ENCODE assay signal across 20 cellular contexts in the genomic region with DNA sequence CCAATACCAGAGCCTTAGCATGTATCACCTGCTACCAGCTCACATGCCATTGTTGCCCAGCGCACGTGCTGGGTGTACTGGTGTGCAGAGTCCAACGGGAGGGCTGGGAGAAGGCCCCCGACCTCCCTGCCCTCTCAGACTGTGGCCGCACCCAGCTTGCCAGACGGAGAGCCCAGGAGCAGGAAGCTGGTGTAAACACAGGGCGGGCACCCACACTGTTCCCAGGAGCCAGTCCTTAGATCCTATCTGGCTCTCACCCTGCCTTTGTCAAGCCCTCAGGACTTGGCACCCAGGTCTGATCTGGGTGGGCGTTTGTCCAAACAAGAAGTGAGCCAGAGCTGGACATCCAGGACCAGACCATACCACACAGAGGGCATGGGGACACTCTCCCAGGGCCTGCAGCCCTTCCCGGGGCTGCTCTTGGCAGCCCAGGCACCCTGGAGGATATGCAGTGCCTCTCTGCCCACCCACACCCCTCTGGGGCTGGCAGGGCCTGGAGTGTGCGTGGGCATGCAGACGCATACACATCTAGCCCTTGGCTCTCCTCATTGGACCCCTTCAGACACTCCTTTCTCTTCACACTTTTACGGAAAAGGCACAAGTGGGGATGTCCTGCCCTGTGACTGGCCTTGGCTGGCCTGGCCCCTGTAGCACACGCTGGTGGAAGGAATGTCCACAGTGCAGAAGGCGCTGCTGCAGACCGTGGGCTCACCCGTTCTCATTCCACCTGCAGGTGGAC. TPM values are rescaled to one million over a fixed set of nuclear protein-coding genes. Genes with fewer than 3 reads are reported as not detected.
DNase-seq lines count a peak whose midpoint lies in the region; ATAC-seq, FAIRE-seq and TF ChIP-seq lines count a peak whose summit lies in the region.
"Had no signal": no experiment of that assay in that cellular context is flagged by ENCODE, and none has a peak within 500 bp of the region (broad histone marks: within the 10 kb centered on the region; RNA-seq: fewer than 3 reads in every experiment).

No MANE protein-coding gene starts in this region.

- H4K20me1 ChIP-seq in endothelial cell of umbilical vein (replicated peaks; ENCODE audit: control insufficient read depth, extremely low read depth, insufficient read depth, low read length): no peaks in the 10 kb centered on the region

- no peak for TF ChIP-seq POLR2A in endothelial cell of umbilical vein (IDR thresholded peaks at IDR 0.05; ENCODE audit: low read depth, low read length)

- FAIRE-seq in endothelial cell of umbilical vein (lab: Jason Lieb, UNC): no peak

- H3K27ac ChIP-seq in endothelial cell of umbilical vein (ENCODE audit: insufficient read depth, low read depth, low read length): no peak overlapping the region
- H3K27ac ChIP-seq: SJSA1 had no signal

- H2AFZ ChIP-seq in endothelial cell of umbilical vein (ENCODE audit: low read depth, low read length): peak overlapping the region; percentile 5

- H3K9ac ChIP-seq in endothelial cell of umbilical vein (replicated peaks; ENCODE audit: extremely low read depth, insufficient read depth, low read length): no peak overlapping the region

- H3K9me1 ChIP-seq in endothelial cell of umbilical vein (replicated peaks; ENCODE audit: control insufficient read depth, extremely low read depth, insufficient read depth, low read length): no peaks in the 10 kb centered on the region

- H3K27me3 Mint-ChIP-seq in stimulated activated memory B cell treated with anti-CD40 and anti-IgM and Interleukin-4, amounts not matched to agents 10 μg/mL and 1 μg/mL and 100 μg/mL, for 72 hours: peaks cover 22% of the 10 kb centered on the region

- peak; percentile 55 for ATAC-seq in stimulated activated memory B cell treated with anti-CD40 and anti-IgM and Interleukin-4, amounts not matched to agents 10 μg/mL and 1 μg/mL and 100 μg/mL, for 72 hours
- ATAC-seq in HG03196 (IDR thresholded peaks at IDR 0.05; ENCODE audit: unreplicated experiment): no peak
- ATAC-seq: activated naive CD4-positive, alpha-beta T cell treated with anti-CD3 and anti-CD28 coated beads, Interleukin-2, amount 50 U/mL, for 72 hours; HCT116; naive thymus-derived CD8-positive, alpha-beta T cell; PC-3 had no signal

- no TSS peak for BruUV-seq in endothelial cell of umbilical vein (replicated peaks; lab: Mats Ljungman, UMichigan)

- H3K36me3 Mint-ChIP-seq in stimulated activated memory B cell treated with anti-CD40 and anti-IgM and Interleukin-4, amounts not matched to agents 10 μg/mL and 1 μg/mL and 100 μg/mL, for 72 hours: no peaks in the 10 kb centered on the region
- H3K36me3 Mint-ChIP-seq: activated naive CD4-positive, alpha-beta T cell treated with anti-CD3 and anti-CD28 coated beads, Interleukin-2, amount 50 U/mL, for 72 hours; naive thymus-derived CD8-positive, alpha-beta T cell had no signal

- H3K9me3 Mint-ChIP-seq in stimulated activated memory B cell treated with anti-CD40 and anti-IgM and Interleukin-4, amounts not matched to agents 10 μg/mL and 1 μg/mL and 100 μg/mL, for 72 hours: no peaks in the 10 kb centered on the region
- H3K9me3 Mint-ChIP-seq: activated naive CD4-positive, alpha-beta T cell treated with anti-CD3 and anti-CD28 coated beads, Interleukin-2, amount 50 U/mL, for 72 hours; naive thymus-derived CD8-positive, alpha-beta T cell; T-helper 2 cell treated with Interferon-gamma antibody and Interleukin-4, amounts not matched to agents 5 μg/mL and 100 μg/mL, for 36 hours had no signal

- H3K4me1 ChIP-seq in endothelial cell of umbilical vein (ENCODE audit: control insufficient read depth, extremely low read depth, insufficient read depth, low read length): no peaks in the 10 kb centered on the region
- H3K4me1 ChIP-seq: SJSA1 had no signal

- no peak overlapping the region for H3K4me3 Mint-ChIP-seq in stimulated activated memory B cell treated with anti-CD40 and anti-IgM and Interleukin-4, amounts not matched to agents 10 μg/mL and 1 μg/mL and 100 μg/mL, for 72 hours
- H3K4me3 Mint-ChIP-seq: naive thymus-derived CD8-positive, alpha-beta T cell; T-helper 2 cell treated with Interferon-gamma antibody and Interleukin-4, amounts not matched to agents 5 μg/mL and 100 μg/mL, for 36 hours had no signal

- H3K9me3 ChIP-seq in endothelial cell of umbilical vein (replicated peaks; ENCODE audit: control insufficient read depth, insufficient read depth, low read length): no peaks in the 10 kb centered on the region
- H3K9me3 ChIP-seq: SJSA1 had no signal

- peak overlapping the region; percentile 11 for H3K27ac Mint-ChIP-seq in stimulated activated memory B cell treated with anti-CD40 and anti-IgM and Interleukin-4, amounts not matched to agents 10 μg/mL and 1 μg/mL and 100 μg/mL, for 72 hours
- H3K27ac Mint-ChIP-seq: T-helper 2 cell treated with Interferon-gamma antibody and Interleukin-4, amounts not matched to agents 5 μg/mL and 100 μg/mL, for 36 hours had no signal

- CTCF ChIA-PET in endothelial cell of umbilical vein (lab: Charles Lee): interaction anchor here (1.1 to 1.2 kb wide), 2 partner anchors 22 to 85 kb away, joined by 3 read pairs; no protein-coding TSS in a partner anchor

- POLR2A ChIA-PET in endothelial cell of umbilical vein (lab: Charles Lee): interaction anchor here (0.6 kb wide), 1 partner anchor 12 kb away, joined by 3 read pairs; no protein-coding TSS in a partner anchor

- no peaks in the 10 kb centered on the region for H3K79me2 ChIP-seq in endothelial cell of umbilical vein (ENCODE audit: control insufficient read depth, insufficient read depth, low read length)

- no peak overlapping the region for H3K4me2 ChIP-seq in endothelial cell of umbilical vein (ENCODE audit: insufficient read depth, low read length)

- no peaks in the 10 kb centered on the region for H3K4me1 Mint-ChIP-seq in stimulated activated memory B cell treated with anti-CD40 and anti-IgM and Interleukin-4, amounts not matched to agents 10 μg/mL and 1 μg/mL and 100 μg/mL, for 72 hours
- H3K4me1 Mint-ChIP-seq: naive thymus-derived CD8-positive, alpha-beta T cell had no signal

- intact Hi-C loops in endothelial cell of umbilical vein (cut with micrococcal nuclease): no loop called here

- H3K36me3 ChIP-seq in endothelial cell of umbilical vein (ENCODE audit: control insufficient read depth in 2 of 2, extremely low read depth in 1 of 2, insufficient read depth in 2 of 2, low read length in 2 of 2): no peaks in the 10 kb centered on the region
- H3K36me3 ChIP-seq: SJSA1 had no signal

- no peaks in the 10 kb centered on the region for H3K27me3 ChIP-seq in endothelial cell of umbilical vein (ENCODE audit: control insufficient read depth in 2 of 2, insufficient read depth in 2 of 2, low read length in 2 of 2)

- DNase-seq in NCI-H69 (lab: John Stamatoyannopoulos, UW) (peak; percentile 22), endothelial cell of umbilical vein (ENCODE audit: low read depth, low spot score) (no peak), mucosa of gallbladder (ENCODE audit: low spot score) (peak; percentile 77), NOMO-1 treated with DMSO at 0.1 percent for 48 hours (lab: John Stamatoyannopoulos, UW; ENCODE audit: unreplicated experiment) (no peak), NCI-H187 (lab: John Stamatoyannopoulos, UW) (no peak)
- DNase-seq: activated CD4-positive, CD25-positive, alpha-beta regulatory T cell; activated T-cell treated with anti-CD3 and anti-CD28 coated beads, Interleukin-2, amount 50 U/mL, for 48 hours; glutamatergic neuron; naive thymus-derived CD8-positive, alpha-beta T cell; NCI-H2081; NCI-H524; PC-3 had no signal

- no peak overlapping the region for H3K4me3 ChIP-seq in endothelial cell of umbilical vein (replicated peaks in 1 of 3; ENCODE audit: insufficient read depth in 1 of 3, low read depth in 1 of 3, low read length in 3 of 3)
- H3K4me3 ChIP-seq: SJSA1 had no signal

- dilution Hi-C loops in endothelial cell of umbilical vein (cut with MboI; ENCODE audit: extremely low pct_ligation_motif_present, low sequenced_read_pairs): no loop called here

- no peak for TF ChIP-seq CTCF in endothelial cell of umbilical vein (IDR thresholded peaks at IDR 0.05; ENCODE audit: extremely low read depth in 1 of 2, insufficient read depth in 1 of 2, low read depth in 1 of 2, low read length in 2 of 2)

TF ChIP-seq in endothelial cell of umbilical vein, 7 proteins besides CTCF, POLR2A, EP300 and RAD21:
- TF ChIP-seq GATA2 (IDR thresholded peaks at IDR 0.05; ENCODE audit: insufficient read depth, insufficient read length, low read depth, low read length) (no peak), EZH2 (IDR thresholded peaks at IDR 0.05; ENCODE audit: borderline replicate concordance, low read depth, low read length, severe bottlenecking) (no peak), JUN (IDR thresholded peaks at IDR 0.05; ENCODE audit: borderline replicate concordance, insufficient read depth, insufficient read length, low read depth) (no peak), POLR2AphosphoS5 (IDR thresholded peaks at IDR 0.05; ENCODE audit: insufficient read depth, low read depth, low read length) (no peak), MYC (IDR thresholded peaks at IDR 0.05; ENCODE audit: low read depth, low read length) (no peak), FOS (IDR thresholded peaks at IDR 0.05; ENCODE audit: borderline replicate concordance, insufficient read depth, low read length) (no peak)
- TF ChIP-seq, protein P1, sequence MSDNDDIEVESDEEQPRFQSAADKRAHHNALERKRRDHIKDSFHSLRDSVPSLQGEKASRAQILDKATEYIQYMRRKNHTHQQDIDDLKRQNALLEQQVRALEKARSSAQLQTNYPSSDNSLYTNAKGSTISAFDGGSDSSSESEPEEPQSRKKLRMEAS (IDR thresholded peaks at IDR 0.05; ENCODE audit: insufficient read depth, insufficient read length): no peak

RNA-seq across cellular contexts. Expression of a gene that starts 19.9 kb away (rescaled TPM):
- 165 and 198 TPM in 2 replicates for total RNA-seq in endothelial cell of umbilical vein
- polyA plus RNA-seq in endothelial cell of umbilical vein: 252 and 295 TPM in 2 replicates
- 89.2 and 151 TPM in 2 replicates for polyA plus RNA-seq in endothelial cell of umbilical vein (2011; cell fraction: cytosol; rRNA removed)
- 50.1 and 55.8 TPM in 2 replicates for polyA plus RNA-seq in endothelial cell of umbilical vein (2011; cell fraction: nucleus; rRNA removed)
- 50.1 and 57.2 TPM in 2 replicates for polyA plus RNA-seq in endothelial cell of umbilical vein (2012)
- polyA minus RNA-seq in endothelial cell of umbilical vein: 41.2 and 60.9 TPM in 2 replicates
- not detected for polyA minus RNA-seq in endothelial cell of umbilical vein (2011; cell fraction: cytosol; rRNA and poly(A)+ RNA removed)
- polyA minus RNA-seq in endothelial cell of umbilical vein (2011; cell fraction: nucleus; rRNA and poly(A)+ RNA removed): 17.7 and 35.2 TPM in 2 replicates
- 27.5 TPM for total RNA-seq in mucosa of gallbladder
- total RNA-seq: activated naive CD4-positive, alpha-beta T cell treated with anti-CD3 and anti-CD28 coated beads, Interleukin-2, amount 50 U/mL, for 72 hours; chondrocyte; naive thymus-derived CD8-positive, alpha-beta T cell; SJSA1 had no signal
- polyA plus RNA-seq: fibroblast of lung had no signal

Comparison
In these comparisons a context has a peak if more than half of its experiments do, and no peak if none do; other contexts are left out.
1. DNase-seq: peak in NCI-H69 (single experiment) and mucosa of gallbladder (single experiment); none in endothelial cell of umbilical vein (single experiment), NOMO-1 treated with DMSO at 0.1 percent for 48 hours (single experiment) and NCI-H187 (0 of 2).